ENCODE assay signal across 10 cellular contexts in genomic region chr13:98173431-98173921, GRCh38. TPM values are rescaled to one million over a fixed set of nuclear protein-coding genes. Genes with fewer than 3 reads are reported as not detected.
DNase-seq lines count a peak whose midpoint lies in the region; ATAC-seq, FAIRE-seq and TF ChIP-seq lines count a peak whose summit lies in the region.
"Had no signal": no experiment of that assay in that cellular context is flagged by ENCODE, and none has a peak within 500 bp of the region (broad histone marks: within the 10 kb centered on the region; RNA-seq: fewer than 3 reads in every experiment).

No MANE protein-coding gene starts in this region.

- DNase-seq in H54 (ENCODE audit: insufficient read length, low spot score) (peak; percentile 46), iPS-NIHi11 (ENCODE audit: low spot score) (peak; percentile 38), smooth muscle cell (lab: John Stamatoyannopoulos, UW; ENCODE audit: unreplicated experiment) (no peak), NCI-H82 (lab: John Stamatoyannopoulos, UW) (no peak), NCI-H1105 treated with DMSO at 0.1 percent for 48 hours (lab: John Stamatoyannopoulos, UW) (no peak), NCI-H2171 treated with DMSO at 0.1 percent for 48 hours (lab: John Stamatoyannopoulos, UW) (no peak)
- DNase-seq: activated naive CD4-positive, alpha-beta T cell; NCI-H187 treated with DMSO at 0.1 percent for 48 hours had no signal

- H3K27me3 ChIP-seq in smooth muscle cell (ENCODE audit: low read depth), result no peaks in the 10 kb centered on the region

- TF ChIP-seq CTCF in brain (conservative IDR thresholded peaks at IDR 0.05) (no peak), smooth muscle cell (IDR thresholded peaks at IDR 0.05; ENCODE audit: borderline replicate concordance, insufficient read depth, poor library complexity, severe bottlenecking) (no peak)

- H3K27ac Mint-ChIP-seq in brain, result peak overlapping the region; percentile 79 to 94 (median 87)

- H3K27ac ChIP-seq in smooth muscle cell (ENCODE audit: low read depth), result peak overlapping the region; percentile 91

- H3K9me3 Mint-ChIP-seq in brain, result peaks cover 0 to 13% (median 9%) of the 10 kb centered on the region in 5 experiments

- peaks cover 74% of the 10 kb centered on the region for H3K79me2 ChIP-seq in smooth muscle cell (ENCODE audit: low read depth)

- H3K4me1 Mint-ChIP-seq in brain, result peaks cover 54% of the 10 kb centered on the region

- H3K4me3 ChIP-seq in smooth muscle cell, result no peak overlapping the region

- H3F3A ChIP-seq in smooth muscle cell (ENCODE audit: low read depth), result peaks cover 30% of the 10 kb centered on the region

- no peaks in the 10 kb centered on the region for H3K9me3 ChIP-seq in smooth muscle cell (replicated peaks; ENCODE audit: low read depth)

- H4K20me1 ChIP-seq in smooth muscle cell (ENCODE audit: low read depth), result peaks cover 11% of the 10 kb centered on the region

- WGBS in smooth muscle cell (ENCODE audit: low lambda C conversion rate), result 2% methylated on average over 5 of the region's 5 CpGs

- ATAC-seq in HG02970 (IDR thresholded peaks at IDR 0.05; ENCODE audit: low FRiP score, unreplicated experiment), result no peak

- peaks cover 49% of the 10 kb centered on the region for H3K36me3 Mint-ChIP-seq in brain

- peaks cover 45% of the 10 kb centered on the region for H3K4me1 ChIP-seq in smooth muscle cell (ENCODE audit: low read depth)

- H3K4me2 ChIP-seq in smooth muscle cell, result peak overlapping the region; percentile 78

- H2AFZ ChIP-seq in smooth muscle cell (ENCODE audit: low read depth), result no peak overlapping the region

- no peaks in the 10 kb centered on the region for H3K36me3 ChIP-seq in smooth muscle cell (ENCODE audit: low read depth)

- TF ChIP-seq POLR2A in H54 (IDR thresholded peaks at IDR 0.05; ENCODE audit: low read depth, low read length), result no peak

- peak overlapping the region; percentile 24 to 70 (median 38) for H3K4me3 Mint-ChIP-seq in brain

- FAIRE-seq in H54 (lab: Jason Lieb, UNC), result peak; percentile 95

- no peaks in the 10 kb centered on the region for H3K27me3 Mint-ChIP-seq in brain

- H3K9ac ChIP-seq in smooth muscle cell (ENCODE audit: low read depth), result peak overlapping the region; percentile 48

RNA-seq across cellular contexts. Expression of gene RNF113B, which starts 3.6 kb away (rescaled TPM):
- polyA plus RNA-seq in brain (ENCODE audit: insufficient read depth, low read depth, low replicate concordance) (not detected), smooth muscle cell (0.38 TPM in 1 of 2 replicates, not detected in the other)
- not detected in 2 replicates for total RNA-seq in smooth muscle cell

RNA-seq across cellular contexts. Expression of gene FARP1, which starts 30.6 kb away (rescaled TPM):
- polyA plus RNA-seq in brain (ENCODE audit: insufficient read depth, low read depth, low replicate concordance) (86.6 TPM), smooth muscle cell (104 and 105 TPM in 2 replicates)
- total RNA-seq in smooth muscle cell, result 59.4 and 66.5 TPM in 2 replicates

Comparison
In these comparisons a context has a peak if more than half of its experiments do, and no peak if none do; other contexts are left out.
1. DNase-seq: peak in H54 (single experiment) and iPS-NIHi11 (single experiment); none in smooth muscle cell (single experiment), NCI-H82 (single experiment), NCI-H1105 treated with DMSO at 0.1 percent for 48 hours (single experiment) and NCI-H2171 treated with DMSO at 0.1 percent for 48 hours (single experiment).